ENCODE assay signal across 10 cellular contexts in genomic region chr9:115204827-115205506, GRCh38.
A peak's percentile ranks its signal among the peaks of the same experiment; 100 is the strongest.
DNase-seq lines count a peak whose midpoint lies in the region; ATAC-seq lines count a peak whose summit lies in the region.
"Had no signal": no experiment of that assay in that cellular context is flagged by ENCODE, and none has a peak within 500 bp of the region (broad histone marks: within the 10 kb centered on the region; RNA-seq: fewer than 3 reads in every experiment).

No MANE protein-coding gene starts in this region.

- H3K27ac ChIP-seq in mesenchymal stem cell (ENCODE audit: low read length, poor library complexity, severe bottlenecking): peak overlapping the region; percentile 63
- H3K27ac ChIP-seq: adrenal gland, parathyroid adenoma had no signal

- H3K79me1 ChIP-seq in mesenchymal stem cell (replicated peaks; ENCODE audit: low read length, poor library complexity, severe bottlenecking): no peaks in the 10 kb centered on the region

- H3K36me3 ChIP-seq in mesenchymal stem cell (ENCODE audit: control insufficient read depth in 1 of 2, insufficient read depth in 2 of 2, low read depth in 1 of 2, low read length in 2 of 2): no peaks in the 10 kb centered on the region
- H3K36me3 ChIP-seq: adrenal gland had no signal

- no peak overlapping the region for H3K23ac ChIP-seq in mesenchymal stem cell (ENCODE audit: low read length in 2 of 2)

- ATAC-seq in GM18520 (IDR thresholded peaks at IDR 0.05; ENCODE audit: unreplicated experiment) (peak; percentile 51), HG02588 (IDR thresholded peaks at IDR 0.05; ENCODE audit: unreplicated experiment) (peak; percentile 54)

- no peaks in the 10 kb centered on the region for H3K4me1 ChIP-seq in mesenchymal stem cell (ENCODE audit: control insufficient read depth, insufficient read depth, low read depth, low read length)
- H3K4me1 ChIP-seq: parathyroid adenoma had no signal

- H2BK120ac ChIP-seq in mesenchymal stem cell (ENCODE audit: low read depth, low read length): no peak overlapping the region

- H3K4ac ChIP-seq in mesenchymal stem cell (ENCODE audit: low read depth in 1 of 2, low read length in 2 of 2): no peak overlapping the region

- H2AK5ac ChIP-seq in mesenchymal stem cell (ENCODE audit: low read length, severe bottlenecking): no peak overlapping the region

- H2BK15ac ChIP-seq in mesenchymal stem cell (ENCODE audit: low read depth, poor library complexity, severe bottlenecking): no peak overlapping the region

- H3K27me3 ChIP-seq in mesenchymal stem cell (ENCODE audit: control insufficient read depth in 1 of 2, insufficient read depth in 1 of 2, low read length in 2 of 2): no peaks in the 10 kb centered on the region
- H3K27me3 ChIP-seq: adrenal gland had no signal

- H4K91ac ChIP-seq in mesenchymal stem cell (ENCODE audit: low read length): no peak overlapping the region

- no peak overlapping the region for H3K4me3 ChIP-seq in mesenchymal stem cell (ENCODE audit: insufficient read depth in 1 of 2, low read depth in 1 of 2, low read length in 2 of 2)
- H3K4me3 ChIP-seq: adrenal gland had no signal

- WGBS in mesenchymal stem cell: 0% methylated on average over 1 of the region's 2 CpGs

- no peak overlapping the region for H3K4me2 ChIP-seq in mesenchymal stem cell (ENCODE audit: low read length, poor library complexity, severe bottlenecking)

- peak overlapping the region; percentile 10 for H3K9ac ChIP-seq in mesenchymal stem cell (ENCODE audit: low read length)
- H3K9ac ChIP-seq: parathyroid adenoma had no signal

- H3K18ac ChIP-seq in mesenchymal stem cell (ENCODE audit: low read depth in 1 of 2, low read length in 2 of 2): no peak overlapping the region

- H3K14ac ChIP-seq in mesenchymal stem cell (ENCODE audit: low read length in 2 of 2): no peak overlapping the region

- H2BK12ac ChIP-seq in mesenchymal stem cell (ENCODE audit: low read length in 2 of 2): no peak overlapping the region

- no peak overlapping the region for H2BK5ac ChIP-seq in mesenchymal stem cell (ENCODE audit: low read depth, low read length, poor library complexity, severe bottlenecking)

- H3K9me3 ChIP-seq in mesenchymal stem cell (ENCODE audit: control insufficient read depth, low read length): no peaks in the 10 kb centered on the region
- H3K9me3 ChIP-seq: adrenal gland had no signal

- DNase-seq in NCI-H69 (lab: John Stamatoyannopoulos, UW) (peak; percentile 18), mesenchymal stem cell (peak; percentile 94), cerebellar cortex (ENCODE audit: low spot score) (no peak), NCI-H1417 (lab: John Stamatoyannopoulos, UW) (no peak)
- no peak for DNase-seq in activated CD4-positive, alpha-beta T cell treated with anti-CD3 and anti-CD28 coated beads for 4 hours
- no peak for DNase-seq in activated naive CD4-positive, alpha-beta T cell (lab: John Stamatoyannopoulos, UW)
- DNase-seq: adrenal gland had no signal

- no peak overlapping the region for H4K8ac ChIP-seq in mesenchymal stem cell (ENCODE audit: low read length)

- H2AFZ ChIP-seq in mesenchymal stem cell (ENCODE audit: low read depth, low read length): no peak overlapping the region
- H2AFZ ChIP-seq: parathyroid adenoma had no signal

Comparison
In these comparisons a context has a peak if more than half of its experiments do, and no peak if none do; other contexts are left out.
1. DNase-seq: peak in NCI-H69 (single experiment) and mesenchymal stem cell (single experiment); none in cerebellar cortex (single experiment), activated CD4-positive, alpha-beta T cell treated with anti-CD3 and anti-CD28 coated beads for 4 hours (0 of 2), activated naive CD4-positive, alpha-beta T cell (0 of 4) and NCI-H1417 (0 of 3).